In genomic region chr1:90104941-90105593, GRCh38 we compare ENCODE assay signal across 17 cellular contexts.
DNase-seq lines count a peak whose midpoint lies in the region; ATAC-seq and TF ChIP-seq lines count a peak whose summit lies in the region.
"Had no signal": no experiment of that assay in that cellular context is flagged by ENCODE, and none has a peak within 500 bp of the region (broad histone marks: within the 10 kb centered on the region; RNA-seq: fewer than 3 reads in every experiment).

No MANE protein-coding gene starts in this region.

- no peaks in the 10 kb centered on the region for H3K9me2 ChIP-seq in hepatocyte (replicated peaks; ENCODE audit: insufficient read depth)

- H3K36me3 Mint-ChIP-seq in activated T-cell treated with anti-CD3 and anti-CD28 coated beads, Interleukin-2, amount 50 U/mL, for 4 hours (ENCODE audit: insufficient read depth), result no peaks in the 10 kb centered on the region

- no peaks in the 10 kb centered on the region for H3K9me3 Mint-ChIP-seq in activated T-cell treated with anti-CD3 and anti-CD28 coated beads, Interleukin-2, amount 50 U/mL, for 4 hours
- H3K9me3 Mint-ChIP-seq: CD4-positive, alpha-beta T cell; H9 had no signal

- H3K27me3 ChIP-seq in hepatocyte, result peaks cover 20% of the 10 kb centered on the region
- H3K27me3 ChIP-seq in neuron (ENCODE audit: insufficient read depth, low read length), result peaks cover 3% of the 10 kb centered on the region
- H3K27me3 ChIP-seq: BLaER1 treated with 17β-estradiol and CSF1 and Interleukin-3, amounts not matched to agents 10 nM and 100 nM had no signal

- no peaks in the 10 kb centered on the region for H3K79me2 ChIP-seq in hepatocyte

- H3K27ac ChIP-seq in hepatocyte, result no peak overlapping the region
- H3K27ac ChIP-seq: BLaER1 treated with 17β-estradiol and CSF1 and Interleukin-3, amounts not matched to agents 10 nM and 100 nM; GM23248; HL-60 had no signal

- DNase-seq in NCI-H2227 (lab: John Stamatoyannopoulos, UW; ENCODE audit: unreplicated experiment) (peak; percentile 64), ecto neural progenitor cell (ENCODE audit: low spot score) (peak; percentile 52), hepatocyte (ENCODE audit: low spot score) (no peak), cerebellum (ENCODE audit: low spot score) (no peak), COLO829 (ENCODE audit: low spot score) (no peak)
- DNase-seq in activated T-cell treated with anti-CD3 and anti-CD28 coated beads, Interleukin-2, amount 50 U/mL, for 4 hours, result no peak
- DNase-seq: 8988T; AML-193; CD4-positive, alpha-beta T cell; DMS79; GM23248; H9 had no signal

- no peaks in the 10 kb centered on the region for H3K4me1 Mint-ChIP-seq in activated T-cell treated with anti-CD3 and anti-CD28 coated beads, Interleukin-2, amount 50 U/mL, for 4 hours (ENCODE audit: low read depth)

- H2AFZ ChIP-seq in hepatocyte, result no peak overlapping the region
- H2AFZ ChIP-seq in neuron (ENCODE audit: low read depth, low read length), result peak overlapping the region; percentile 28
- H2AFZ ChIP-seq: GM23248 had no signal

- H3K36me3 ChIP-seq in hepatocyte (replicated peaks; ENCODE audit: insufficient read depth, low read depth) (no peaks in the 10 kb centered on the region), neuron (ENCODE audit: insufficient read depth, low read length) (no peaks in the 10 kb centered on the region)
- H3K36me3 ChIP-seq: BLaER1 treated with 17β-estradiol and CSF1 and Interleukin-3, amounts not matched to agents 10 nM and 100 nM had no signal

- peaks cover 8% of the 10 kb centered on the region for H3K27me3 Mint-ChIP-seq in activated T-cell treated with anti-CD3 and anti-CD28 coated beads, Interleukin-2, amount 50 U/mL, for 4 hours (ENCODE audit: low read depth)

- H3K4me1 ChIP-seq in hepatocyte (ENCODE audit: insufficient read depth), result no peaks in the 10 kb centered on the region
- peaks cover 11% of the 10 kb centered on the region for H3K4me1 ChIP-seq in neuron (ENCODE audit: insufficient read depth, low read length)
- H3K4me1 ChIP-seq: BLaER1 treated with 17β-estradiol and CSF1 and Interleukin-3, amounts not matched to agents 10 nM and 100 nM had no signal

- H3K9me3 ChIP-seq in hepatocyte (ENCODE audit: low read depth), result no peaks in the 10 kb centered on the region
- H3K9me3 ChIP-seq in neuron (ENCODE audit: low read length), result no peaks in the 10 kb centered on the region
- H3K9me3 ChIP-seq: BLaER1 treated with 17β-estradiol and CSF1 and Interleukin-3, amounts not matched to agents 10 nM and 100 nM had no signal

- H3K4me2 ChIP-seq in hepatocyte, result peak overlapping the region; percentile 34
- H3K4me2 ChIP-seq: BLaER1 treated with 17β-estradiol and CSF1 and Interleukin-3, amounts not matched to agents 10 nM and 100 nM had no signal

- 61% methylated on average over 16 of the region's 16 CpGs for WGBS in hepatocyte (ENCODE audit: low lambda C conversion rate, missing lambda C conversion rate)

- TF ChIP-seq CTCF in hepatocyte (IDR thresholded peaks at IDR 0.05; ENCODE audit: poor library complexity), result no peak

- H4K20me1 ChIP-seq in hepatocyte (ENCODE audit: insufficient read depth, poor library complexity, severe bottlenecking), result no peaks in the 10 kb centered on the region
- H4K20me1 ChIP-seq: BLaER1 treated with 17β-estradiol and CSF1 and Interleukin-3, amounts not matched to agents 10 nM and 100 nM had no signal

- H3K4me3 ChIP-seq in hepatocyte, result no peak overlapping the region
- H3K4me3 ChIP-seq in neuron (ENCODE audit: low read length), result no peak overlapping the region
- H3K4me3 ChIP-seq: BLaER1 treated with 17β-estradiol and CSF1 and Interleukin-3, amounts not matched to agents 10 nM and 100 nM; GM12878; GM23248 had no signal

- no peak for ATAC-seq in HG03378 (IDR thresholded peaks at IDR 0.05; ENCODE audit: unreplicated experiment)
- no peak for ATAC-seq in activated T-cell treated with anti-CD3 and anti-CD28 coated beads, Interleukin-2, amount 50 U/mL, for 4 hours
- ATAC-seq: GM12878 had no signal

- no peak overlapping the region for H3K4me3 Mint-ChIP-seq in activated T-cell treated with anti-CD3 and anti-CD28 coated beads, Interleukin-2, amount 50 U/mL, for 4 hours
- H3K4me3 Mint-ChIP-seq: CD4-positive, alpha-beta T cell; H9 had no signal

Comparison
In these comparisons a context has a peak if more than half of its experiments do, and no peak if none do; other contexts are left out.
1. DNase-seq: peak in NCI-H2227 (single experiment) and ecto neural progenitor cell (single experiment); none in hepatocyte (single experiment), cerebellum (single experiment), activated T-cell treated with anti-CD3 and anti-CD28 coated beads, Interleukin-2, amount 50 U/mL, for 4 hours (single experiment) and COLO829 (single experiment).